Comparison of ENCODE assay signal across 17 cellular contexts in the genomic region with DNA sequence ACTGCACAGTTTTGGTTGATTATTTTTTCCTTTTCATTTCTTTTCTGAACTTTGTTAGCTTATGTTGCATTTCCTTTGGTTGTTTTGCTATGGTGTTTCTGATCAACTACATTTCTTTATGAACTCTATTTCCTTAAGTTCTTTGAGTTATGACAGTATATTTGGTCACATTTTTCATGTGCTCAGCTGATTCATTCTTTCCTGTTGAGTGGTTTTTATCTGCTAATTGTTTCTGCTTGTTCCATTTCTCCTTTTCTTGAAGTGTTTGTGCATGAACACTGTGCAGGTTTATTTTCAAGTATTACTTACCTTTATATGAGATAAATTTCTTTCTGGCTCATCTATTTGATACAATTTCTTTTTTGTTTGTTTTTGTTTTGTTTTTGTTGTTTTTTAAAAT. TPM values are rescaled to one million over a fixed set of nuclear protein-coding genes. Genes with fewer than 3 reads are reported as not detected.
DNase-seq lines count a peak whose midpoint lies in the region; ATAC-seq and TF ChIP-seq lines count a peak whose summit lies in the region.
"Had no signal": no experiment of that assay in that cellular context is flagged by ENCODE, and none has a peak within 500 bp of the region (broad histone marks: within the 10 kb centered on the region; RNA-seq: fewer than 3 reads in every experiment).

No MANE protein-coding gene starts in this region.

- H2BK5ac ChIP-seq in IMR-90 (ENCODE audit: low read depth, low read length, poor library complexity, severe bottlenecking): no peak overlapping the region

- no peak for TF ChIP-seq POLR2A in IMR-90 (IDR thresholded peaks at IDR 0.05; ENCODE audit: low read depth, low read length)

- no peak overlapping the region for H2AK9ac ChIP-seq in IMR-90 (replicated peaks; ENCODE audit: low read depth, low read length, poor library complexity)

- H3K9me3 Mint-ChIP-seq in Calu3 (ENCODE audit: low read depth, unreplicated experiment): no peaks in the 10 kb centered on the region
- H3K9me3 Mint-ChIP-seq in activated T-helper 17 cell treated with anti-CD3 and anti-CD28 coated beads, Interleukin-2, amount 50 U/mL, for 72 hours: no peaks in the 10 kb centered on the region
- H3K9me3 Mint-ChIP-seq: effector memory CD8-positive, alpha-beta T cell had no signal

- H4K8ac ChIP-seq in IMR-90 (ENCODE audit: low read depth in 2 of 2, low read length in 2 of 2): no peak overlapping the region

- H2BK120ac ChIP-seq in IMR-90 (ENCODE audit: low read depth, low read length): no peak overlapping the region

- no peak for DNase-seq in Calu3
- DNase-seq in IMR-90: peak; percentile 10
- DNase-seq in foreskin melanocyte: peak; percentile 12
- no peak for DNase-seq in NCI-H146 treated with DMSO at 0.1 percent for 48 hours (lab: John Stamatoyannopoulos, UW; ENCODE audit: unreplicated experiment)
- DNase-seq in NCI-H187 treated with DMSO at 0.1 percent for 48 hours (lab: John Stamatoyannopoulos, UW): no peak
- no peak for DNase-seq in effector memory CD4-positive, alpha-beta T cell
- DNase-seq: anterior cingulate cortex; DND-41; effector memory CD8-positive, alpha-beta T cell; glutamatergic neuron; NCI-H1436; NCI-H748 treated with DMSO at 0.1 percent for 48 hours; uterus had no signal

- BruUV-seq in Calu3 (replicated peaks; lab: Mats Ljungman, UMichigan) (no TSS peak), IMR-90 (replicated peaks; lab: Mats Ljungman, UMichigan) (no TSS peak)

- no peaks in the 10 kb centered on the region for H3K36me3 ChIP-seq in IMR-90 (ENCODE audit: control insufficient read depth, insufficient read depth, low read length)
- H3K36me3 ChIP-seq in effector memory CD4-positive, alpha-beta T cell (ENCODE audit: control insufficient read depth, insufficient read depth, low read length): peaks cover 3% of the 10 kb centered on the region
- H3K36me3 ChIP-seq: prostate gland, uterus had no signal

- H3K9me3 ChIP-seq in IMR-90 (ENCODE audit: control insufficient read depth, insufficient read depth, low read length): no peaks in the 10 kb centered on the region
- H3K9me3 ChIP-seq in effector memory CD4-positive, alpha-beta T cell (ENCODE audit: control insufficient read depth, low read length): no peaks in the 10 kb centered on the region
- H3K9me3 ChIP-seq: BLaER1, prostate gland, uterus had no signal

- ATAC-seq in IMR-90 (ENCODE audit: low read depth) (no peak), GM18498 (IDR thresholded peaks at IDR 0.05; ENCODE audit: unreplicated experiment) (no peak)
- peak; percentile 29 for ATAC-seq in activated T-helper 17 cell treated with anti-CD3 and anti-CD28 coated beads, Interleukin-2, amount 50 U/mL, for 72 hours (replicated peaks)
- ATAC-seq: effector memory CD8-positive, alpha-beta T cell had no signal

- H3K4me1 Mint-ChIP-seq in Calu3 (ENCODE audit: low read depth, unreplicated experiment): no peaks in the 10 kb centered on the region
- peaks cover 16% of the 10 kb centered on the region for H3K4me1 Mint-ChIP-seq in activated T-helper 17 cell treated with anti-CD3 and anti-CD28 coated beads, Interleukin-2, amount 50 U/mL, for 72 hours

- no peak overlapping the region for H3K14ac ChIP-seq in IMR-90 (replicated peaks; ENCODE audit: low read depth, low read length)

- H2AK5ac ChIP-seq in IMR-90 (ENCODE audit: low read depth, low read length): no peak overlapping the region

- H3K4me2 ChIP-seq in IMR-90 (ENCODE audit: low read depth, low read length): no peak overlapping the region

- H4K5ac ChIP-seq in IMR-90 (ENCODE audit: low read depth, low read length): no peak overlapping the region

- no peak overlapping the region for H2BK15ac ChIP-seq in IMR-90 (ENCODE audit: low read depth, low read length)

- no peaks in the 10 kb centered on the region for H3K36me3 Mint-ChIP-seq in Calu3 (ENCODE audit: insufficient read depth, unreplicated experiment)
- H3K36me3 Mint-ChIP-seq in activated T-helper 17 cell treated with anti-CD3 and anti-CD28 coated beads, Interleukin-2, amount 50 U/mL, for 72 hours (ENCODE audit: low read depth): peaks cover 37% of the 10 kb centered on the region

- H2AFZ ChIP-seq in IMR-90 (replicated peaks; ENCODE audit: low read length, poor library complexity): no peak overlapping the region

- dilution Hi-C loops in IMR-90 (cut with HindIII; ENCODE audit: low sequenced_read_pairs, unreplicated experiment): no loop called here

- H4K91ac ChIP-seq in IMR-90 (ENCODE audit: insufficient read depth, low read depth, low read length): no peak overlapping the region

- in situ Hi-C loops in IMR-90 (cut with MboI; ENCODE audit: low sequenced_read_pairs): no loop called here

- H3K4me1 ChIP-seq in IMR-90 (ENCODE audit: control insufficient read depth, insufficient read depth, low read length): peaks cover 4% of the 10 kb centered on the region; the same call in 1 of the 2 replicates
- no peaks in the 10 kb centered on the region for H3K4me1 ChIP-seq in effector memory CD4-positive, alpha-beta T cell (ENCODE audit: control insufficient read depth, insufficient read depth, low read length, poor library complexity, severe bottlenecking)
- H3K4me1 ChIP-seq: prostate gland, uterus had no signal

- no peak overlapping the region for H3K4me3 ChIP-seq in IMR-90 (ENCODE audit: insufficient read depth, low read depth, low read length)
- H3K4me3 ChIP-seq in effector memory CD4-positive, alpha-beta T cell (ENCODE audit: insufficient read depth, low read depth, low read length, poor library complexity, severe bottlenecking): no peak overlapping the region
- H3K4me3 ChIP-seq: BLaER1, prostate gland, uterus had no signal

- H3K27ac Mint-ChIP-seq in Calu3 (ENCODE audit: unreplicated experiment): peak overlapping the region; percentile 15
- H3K27ac Mint-ChIP-seq in activated T-helper 17 cell treated with anti-CD3 and anti-CD28 coated beads, Interleukin-2, amount 50 U/mL, for 72 hours: no peak overlapping the region

- no peaks in the 10 kb centered on the region for H3K27me3 Mint-ChIP-seq in Calu3 (ENCODE audit: unreplicated experiment)
- no peaks in the 10 kb centered on the region for H3K27me3 Mint-ChIP-seq in activated T-helper 17 cell treated with anti-CD3 and anti-CD28 coated beads, Interleukin-2, amount 50 U/mL, for 72 hours
- H3K27me3 Mint-ChIP-seq: effector memory CD8-positive, alpha-beta T cell had no signal

- H3K23ac ChIP-seq in IMR-90 (ENCODE audit: low read depth, low read length): no peak overlapping the region

- POLR2A ChIA-PET in IMR-90 (lab: Charles Lee; ENCODE audit: unreplicated experiment): no interaction called here

- no peak overlapping the region for H3K18ac ChIP-seq in IMR-90 (ENCODE audit: low read depth, low read length)

- no peaks in the 10 kb centered on the region for H3K79me1 ChIP-seq in IMR-90 (ENCODE audit: low read depth in 1 of 2, low read length in 2 of 2)

- no peak overlapping the region for H3K9ac ChIP-seq in IMR-90 (ENCODE audit: low read depth, low read length)
- H3K9ac ChIP-seq: BLaER1 had no signal

- no peak overlapping the region for H3K4ac ChIP-seq in IMR-90 (ENCODE audit: low read depth, low read length)

- no peak overlapping the region for H3K56ac ChIP-seq in IMR-90 (ENCODE audit: extremely low read depth, insufficient read depth, low read length)

- H2BK20ac ChIP-seq in IMR-90 (ENCODE audit: low read depth, low read length): no peak overlapping the region

- intact Hi-C loops in Calu3 (cut with micrococcal nuclease; ENCODE audit: unreplicated experiment) (no loop called here), IMR-90 (cut with micrococcal nuclease) (no loop called here)

- peaks cover 3% of the 10 kb centered on the region; the same call in 1 of the 2 replicates for H3K9me1 ChIP-seq in IMR-90 (ENCODE audit: insufficient read depth, low read length)

- H3K27me3 ChIP-seq in IMR-90 (ENCODE audit: control insufficient read depth, insufficient read depth, low read length): no peaks in the 10 kb centered on the region
- H3K27me3 ChIP-seq in effector memory CD4-positive, alpha-beta T cell (replicated peaks; ENCODE audit: control insufficient read depth, insufficient read depth, low read length, poor library complexity, severe bottlenecking): no peaks in the 10 kb centered on the region
- H3K27me3 ChIP-seq: BLaER1, uterus had no signal

- CTCF ChIA-PET in Calu3 (lab: Charles Lee) (interaction anchor here (0.7 kb wide), 1 partner anchor 43 kb away, joined by 3 read pairs; no protein-coding TSS in a partner anchor), IMR-90 (lab: Yijun Ruan, JAX) (no interaction called here)

- no peak for TF ChIP-seq RAD21 in IMR-90 (IDR thresholded peaks at IDR 0.05; ENCODE audit: low read length)

- H4K20me1 ChIP-seq in IMR-90 (ENCODE audit: insufficient read depth, low read length): no peaks in the 10 kb centered on the region
- H4K20me1 ChIP-seq: BLaER1 had no signal

- no peak overlapping the region for H3K4me3 Mint-ChIP-seq in Calu3 (ENCODE audit: low read depth, unreplicated experiment)
- no peak overlapping the region for H3K4me3 Mint-ChIP-seq in activated T-helper 17 cell treated with anti-CD3 and anti-CD28 coated beads, Interleukin-2, amount 50 U/mL, for 72 hours
- H3K4me3 Mint-ChIP-seq: effector memory CD8-positive, alpha-beta T cell had no signal

- no peak for TF ChIP-seq CTCF in Calu3 (IDR thresholded peaks at IDR 0.05; ENCODE audit: unreplicated experiment)
- TF ChIP-seq CTCF in IMR-90 (conservative IDR thresholded peaks at IDR 0.05; ENCODE audit: low read depth, low read length): no peak

- H3K27ac ChIP-seq in IMR-90 (ENCODE audit: insufficient read depth, low read length): no peak overlapping the region
- no peak overlapping the region for H3K27ac ChIP-seq in effector memory CD4-positive, alpha-beta T cell (ENCODE audit: insufficient read depth, low read length, poor library complexity, severe bottlenecking)
- H3K27ac ChIP-seq: prostate gland, uterus had no signal

TF ChIP-seq in IMR-90, 13 proteins besides CTCF, POLR2A, EP300 and RAD21:
- TF ChIP-seq MAZ (IDR thresholded peaks at IDR 0.05; ENCODE audit: borderline replicate concordance, low read depth, low read length) (no peak), BHLHE40 (IDR thresholded peaks at IDR 0.05; ENCODE audit: low read depth, low read length) (no peak), CEBPB (IDR thresholded peaks at IDR 0.05; ENCODE audit: low read depth, low read length) (no peak), CHD1 (IDR thresholded peaks at IDR 0.05; ENCODE audit: low read depth, low read length) (no peak), NFE2L2 (IDR thresholded peaks at IDR 0.05; ENCODE audit: low read depth, low read length) (no peak), MAFK (IDR thresholded peaks at IDR 0.05; ENCODE audit: low read depth, low read length) (no peak), MXI1 (IDR thresholded peaks at IDR 0.05; ENCODE audit: borderline replicate concordance, low read depth, low read length) (no peak), FOS (IDR thresholded peaks at IDR 0.05; ENCODE audit: low read depth, low read length) (no peak), SMC3 (IDR thresholded peaks at IDR 0.05; ENCODE audit: low read depth, low read length) (no peak)

RNA-seq across cellular contexts. Expression of a gene that starts 50.9 kb away (rescaled TPM):
- total RNA-seq in Calu3 (2022): 24.5 and 25.2 TPM in 2 replicates
- 21.3 and 22.2 TPM in 2 replicates for total RNA-seq in IMR-90 (2012; rRNA removed)
- polyA plus RNA-seq in IMR-90 (2012; rRNA removed): 10.4 and 11.1 TPM in 2 replicates
- polyA plus RNA-seq in IMR-90 (2012; cell fraction: cytosol; rRNA removed): 4.7 and 7.4 TPM in 2 replicates
- polyA plus RNA-seq in IMR-90 (2012; cell fraction: nucleus; rRNA removed; ENCODE audit: low replicate concordance): 3.5 and 7.0 TPM in 2 replicates
- total RNA-seq in activated T-helper 17 cell treated with anti-CD3 and anti-CD28 coated beads, Interleukin-2, amount 50 U/mL, for 72 hours: 1 to 10 TPM; 5.2 to 9.7 TPM

Comparison
In these comparisons a context has a peak if more than half of its experiments do, and no peak if none do; other contexts are left out.
1. DNase-seq: peak in IMR-90 (single experiment) and foreskin melanocyte (single experiment); none in Calu3 (single experiment), NCI-H146 treated with DMSO at 0.1 percent for 48 hours (single experiment), NCI-H187 treated with DMSO at 0.1 percent for 48 hours (single experiment) and effector memory CD4-positive, alpha-beta T cell (0 of 3).